ENCODE assay signal across 29 cellular contexts in the genomic region with DNA sequence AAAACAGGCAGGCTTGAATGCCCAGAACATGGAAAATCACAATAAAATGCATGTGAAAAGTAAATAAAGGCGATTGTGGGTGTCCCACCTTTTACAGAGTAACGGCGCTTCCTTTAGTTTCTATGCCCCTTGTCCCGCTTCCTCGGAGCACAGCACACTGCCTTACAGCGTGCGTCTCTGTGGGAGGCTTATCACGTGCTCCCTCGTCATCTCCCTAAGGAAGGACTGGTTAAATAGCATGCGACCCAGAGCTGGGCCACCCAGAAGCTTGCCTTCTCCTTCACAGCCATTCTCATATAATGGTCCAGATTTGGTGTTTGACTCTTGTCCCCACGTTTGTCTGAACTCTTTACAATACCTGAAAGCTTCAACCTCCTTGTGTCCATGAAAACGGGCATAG.
"Had no signal": no experiment of that assay in that cellular context is flagged by ENCODE, and none has a peak within 500 bp of the region (broad histone marks: within the 10 kb centered on the region; RNA-seq: fewer than 3 reads in every experiment).

No MANE protein-coding gene starts in this region.

- H3K9me3 ChIP-seq: ovary, psoas muscle, right lobe of liver, sigmoid colon, stomach, thoracic aorta, thyroid gland, tibial nerve, upper lobe of left lung, vagina had no signal

- H2AFZ ChIP-seq: parathyroid adenoma had no signal

- H3K4me3 Mint-ChIP-seq: natural killer cell treated with Interleukin-12 subunit alpha and Interleukin-12 subunit beta and Interleukin-15 and Interleukin-18, amount 100 ng/mL, for 72 hours; nephron progenitor cell; neural crest cell; stimulated activated effector memory CD8-positive, alpha-beta T cell treated with anti-CD3 and anti-CD28 coated beads, Interleukin-12 subunit alpha, Interleukin-12 subunit beta, amount 100 ng/mL, for 72 hours; stimulated activated naive B cell treated with anti-CD40 and anti-IgM and Interleukin-4, amounts not matched to agents 10 μg/mL and 1 μg/mL and 100 μg/mL, for 72 hours; stimulated activated naive CD8-positive, alpha-beta T cell treated with anti-CD3 and anti-CD28 coated beads, Interleukin-15, Interleukin-2, amounts not matched to agents 100 ng/mL and 50 ng/mL, for 24 hours had no signal

- H3K4me1 Mint-ChIP-seq: neural crest cell; stimulated activated effector memory CD8-positive, alpha-beta T cell treated with anti-CD3 and anti-CD28 coated beads, Interleukin-12 subunit alpha, Interleukin-12 subunit beta, amount 100 ng/mL, for 72 hours; stimulated activated naive B cell treated with anti-CD40 and anti-IgM and Interleukin-4, amounts not matched to agents 10 μg/mL and 1 μg/mL and 100 μg/mL, for 72 hours had no signal

- H3K27me3 ChIP-seq: ovary, right lobe of liver, sigmoid colon, stomach, thyroid gland, tibial nerve, upper lobe of left lung, vagina had no signal

- DNase-seq: nephron progenitor cell; occipital lobe; ovary; posterior cingulate gyrus; psoas muscle; right cardiac atrium; right lobe of liver; sigmoid colon; small intestine; stimulated activated CD4-positive, alpha-beta T cell treated with anti-CD3 and anti-CD28 coated beads, Interleukin-15, amount 100 ng/mL, for 24 hours; stimulated activated CD4-positive, alpha-beta T cell treated with anti-CD3 and anti-CD28 coated beads, Interleukin-2, amount 100 ng/mL, for 24 hours; stimulated activated CD4-positive, alpha-beta T cell treated with anti-CD3 and anti-CD28 coated beads, Interleukin-2, amount 100 ng/mL, for 48 hours; stimulated activated CD4-positive, alpha-beta T cell treated with anti-CD3 and anti-CD28 coated beads, Interleukin-4, amount 100 ng/mL, for 24 hours; stimulated activated naive B cell treated with anti-CD40 and anti-IgM and Interleukin-4, amounts not matched to agents 10 μg/mL and 1 μg/mL and 100 μg/mL, for 72 hours; stimulated activated naive CD4-positive, alpha-beta T cell treated with Interleukin-2 at 50 U/mL for 16 hours; stomach; thyroid gland; trophoblast cell had no signal

- H3K79me2 ChIP-seq: parathyroid adenoma had no signal

- H3K9ac ChIP-seq: parathyroid adenoma had no signal

- H3K4me1 ChIP-seq: parathyroid adenoma, psoas muscle, sigmoid colon, thyroid gland, tibial nerve, vagina had no signal

- FAIRE-seq: small intestine, urothelium cell line had no signal

- H3K9me3 Mint-ChIP-seq: natural killer cell treated with Interleukin-12 subunit alpha and Interleukin-12 subunit beta and Interleukin-15 and Interleukin-18, amount 100 ng/mL, for 72 hours; stimulated activated effector memory CD8-positive, alpha-beta T cell treated with anti-CD3 and anti-CD28 coated beads, Interleukin-12 subunit alpha, Interleukin-12 subunit beta, amount 100 ng/mL, for 72 hours; stimulated activated naive CD8-positive, alpha-beta T cell treated with anti-CD3 and anti-CD28 coated beads, Interleukin-15, Interleukin-2, amounts not matched to agents 100 ng/mL and 50 ng/mL, for 24 hours had no signal

- ATAC-seq: natural killer cell treated with Interleukin-12 subunit alpha and Interleukin-12 subunit beta and Interleukin-15 and Interleukin-18, amount 100 ng/mL, for 72 hours; psoas muscle; right cardiac atrium; right lobe of liver; stimulated activated effector memory CD8-positive, alpha-beta T cell treated with anti-CD3 and anti-CD28 coated beads, Interleukin-12 subunit alpha, Interleukin-12 subunit beta, amount 100 ng/mL, for 72 hours; stimulated activated naive B cell treated with anti-CD40 and anti-IgM and Interleukin-4, amounts not matched to agents 10 μg/mL and 1 μg/mL and 100 μg/mL, for 72 hours had no signal

- H3K36me3 Mint-ChIP-seq: natural killer cell treated with Interleukin-12 subunit alpha and Interleukin-12 subunit beta and Interleukin-15 and Interleukin-18, amount 100 ng/mL, for 72 hours; stimulated activated effector memory CD8-positive, alpha-beta T cell treated with anti-CD3 and anti-CD28 coated beads, Interleukin-12 subunit alpha, Interleukin-12 subunit beta, amount 100 ng/mL, for 72 hours; stimulated activated naive B cell treated with anti-CD40 and anti-IgM and Interleukin-4, amounts not matched to agents 10 μg/mL and 1 μg/mL and 100 μg/mL, for 72 hours had no signal

- H3K27ac ChIP-seq: ovary, parathyroid adenoma, psoas muscle, right lobe of liver, sigmoid colon, stomach, thoracic aorta, thyroid gland, tibial nerve, upper lobe of left lung, vagina had no signal

- H3K4me3 ChIP-seq: ovary, psoas muscle, right lobe of liver, sigmoid colon, stomach, thoracic aorta, thyroid gland, tibial nerve, upper lobe of left lung, vagina had no signal

- H3K27me3 Mint-ChIP-seq: progenitor cell of endocrine pancreas; stimulated activated naive CD8-positive, alpha-beta T cell treated with anti-CD3 and anti-CD28 coated beads, Interleukin-15, Interleukin-2, amounts not matched to agents 100 ng/mL and 50 ng/mL, for 24 hours had no signal

- H3K27ac Mint-ChIP-seq: natural killer cell treated with Interleukin-12 subunit alpha and Interleukin-12 subunit beta and Interleukin-15 and Interleukin-18, amount 100 ng/mL, for 72 hours; nephron progenitor cell; progenitor cell of endocrine pancreas; stimulated activated effector memory CD8-positive, alpha-beta T cell treated with anti-CD3 and anti-CD28 coated beads, Interleukin-12 subunit alpha, Interleukin-12 subunit beta, amount 100 ng/mL, for 72 hours; stimulated activated naive B cell treated with anti-CD40 and anti-IgM and Interleukin-4, amounts not matched to agents 10 μg/mL and 1 μg/mL and 100 μg/mL, for 72 hours; stimulated activated naive CD8-positive, alpha-beta T cell treated with anti-CD3 and anti-CD28 coated beads, Interleukin-15, Interleukin-2, amounts not matched to agents 100 ng/mL and 50 ng/mL, for 24 hours had no signal

- H3K36me3 ChIP-seq: ovary, right lobe of liver, sigmoid colon, stomach, thoracic aorta, thyroid gland, tibial nerve, upper lobe of left lung, vagina had no signal
